8 cellular contexts compared by ENCODE assay signal in genomic region chr22:49827307-49827852, GRCh38. TPM values are rescaled to one million over a fixed set of nuclear protein-coding genes. Genes with fewer than 3 reads are reported as not detected.
DNase-seq lines count a peak whose midpoint lies in the region; ATAC-seq and TF ChIP-seq lines count a peak whose summit lies in the region.

No MANE protein-coding gene starts in this region.

- H3K4me1 ChIP-seq in adipocyte (ENCODE audit: control insufficient read depth, insufficient read depth, low read length) (peaks cover 21% of the 10 kb centered on the region), left lung (peaks cover 18 to 33% of the 10 kb centered on the region in 2 donors), upper lobe of right lung (peaks cover 22% of the 10 kb centered on the region)

- H3K27me3 ChIP-seq in adipocyte (replicated peaks; ENCODE audit: control insufficient read depth, insufficient read depth, low read length) (no peaks in the 10 kb centered on the region), left lung (no peaks in the 10 kb centered on the region), upper lobe of right lung (no peaks in the 10 kb centered on the region)

- H3K27ac ChIP-seq in left lung (peak overlapping the region; percentile 74 to 81), upper lobe of right lung (peak overlapping the region; percentile 88)

- TF ChIP-seq POLR2A in GM18505 (IDR thresholded peaks at IDR 0.05; ENCODE audit: borderline replicate concordance, extremely low read depth, insufficient read depth, insufficient read length): no peak

- intact Hi-C loops in CD14-positive monocyte (cut with micrococcal nuclease): no loop called here
- intact Hi-C loops in left lung (cut with DNase I): no loop called here
- intact Hi-C loops in upper lobe of right lung (cut with DNase I): loop anchor here (10.0 kb wide), 1 partner anchor 53 kb away; no protein-coding TSS in a partner anchor

- no peak for TF ChIP-seq CTCF in CD14-positive monocyte (IDR thresholded peaks at IDR 0.05)
- no peak for TF ChIP-seq CTCF in left lung (IDR thresholded peaks at IDR 0.05)
- no peak for TF ChIP-seq CTCF in upper lobe of right lung (IDR thresholded peaks at IDR 0.05)
- TF ChIP-seq CTCF in type B pancreatic cell (conservative IDR thresholded peaks at IDR 0.05): no peak

- H3K36me3 ChIP-seq in adipocyte (ENCODE audit: control insufficient read depth, insufficient read depth, low read length, severe bottlenecking) (peaks cover 21% of the 10 kb centered on the region), left lung (peaks cover 0 to 23% of the 10 kb centered on the region in 2 donors), upper lobe of right lung (peaks cover 16% of the 10 kb centered on the region)

- H3K36me3 Mint-ChIP-seq in CD14-positive monocyte: peaks cover 23 to 29% of the 10 kb centered on the region in 2 donors
- H3K36me3 Mint-ChIP-seq in type B pancreatic cell: peaks cover 18% of the 10 kb centered on the region

- H3K9me3 Mint-ChIP-seq in CD14-positive monocyte (peaks cover 0 to 4% (median 0%) of the 10 kb centered on the region in 7 donors), type B pancreatic cell (peaks cover 7% of the 10 kb centered on the region)

- DNase-seq in CD14-positive monocyte (ENCODE audit: low spot score): no peak
- DNase-seq in adipocyte (ENCODE audit: low read depth): peak; percentile 70
- no peak for DNase-seq in left lung
- no peak for DNase-seq in upper lobe of right lung
- DNase-seq in type B pancreatic cell (ENCODE audit: extremely low spot score, unreplicated experiment): no peak
- DNase-seq in pons (ENCODE audit: low spot score): no peak

- H3K9ac ChIP-seq in adipocyte (ENCODE audit: low read length): peak overlapping the region; percentile 93

- peak overlapping the region; percentile 30 to 86 for H3K4me3 Mint-ChIP-seq in CD14-positive monocyte
- H3K4me3 Mint-ChIP-seq in type B pancreatic cell: no peak overlapping the region

- H3K4me1 Mint-ChIP-seq in CD14-positive monocyte: peaks cover 35% of the 10 kb centered on the region
- peaks cover 28% of the 10 kb centered on the region for H3K4me1 Mint-ChIP-seq in type B pancreatic cell (ENCODE audit: unreplicated experiment)

- H3K27me3 Mint-ChIP-seq in CD14-positive monocyte (ENCODE audit: low read depth in 3 of 3) (no peaks in the 10 kb centered on the region), type B pancreatic cell (peaks cover 3% of the 10 kb centered on the region)

- ATAC-seq in HG02798 (IDR thresholded peaks at IDR 0.05; ENCODE audit: poor library complexity, unreplicated experiment) (peak; percentile 18), left lung (peak; percentile 3), upper lobe of right lung (peak; percentile 35), GM18505 (IDR thresholded peaks at IDR 0.05; ENCODE audit: unreplicated experiment) (no peak)

- peak overlapping the region; percentile 87 for H3K4me3 ChIP-seq in adipocyte (ENCODE audit: low read length)
- peak overlapping the region; percentile 55 to 86 for H3K4me3 ChIP-seq in left lung
- H3K4me3 ChIP-seq in upper lobe of right lung: peak overlapping the region; percentile 88

- no peak overlapping the region for H3K27ac Mint-ChIP-seq in CD14-positive monocyte
- H3K27ac Mint-ChIP-seq in type B pancreatic cell: no peak overlapping the region

- H3K9me3 ChIP-seq in adipocyte (ENCODE audit: control insufficient read depth, low read length): peaks cover 4% of the 10 kb centered on the region
- H3K9me3 ChIP-seq in left lung: no peaks in the 10 kb centered on the region
- no peaks in the 10 kb centered on the region for H3K9me3 ChIP-seq in upper lobe of right lung

RNA-seq across cellular contexts. Expression of gene BRD1, which starts 0.3 kb away (rescaled TPM):
- under 1 TPM; 0.61 to 0.86 TPM for polyA plus RNA-seq in CD14-positive monocyte
- total RNA-seq in left lung (10 to 100 TPM; 27.4 to 32.4 TPM), upper lobe of right lung (39.0 TPM), type B pancreatic cell (ENCODE audit: low replicate concordance) (51.1 and 53.0 TPM in 2 replicates)

RNA-seq across cellular contexts. Expression of gene ZBED4, which starts 26.3 kb away (rescaled TPM):
- polyA plus RNA-seq in CD14-positive monocyte: 1 to 10 TPM; 3.8 to 5.7 TPM
- 10 to 100 TPM; 12.8 to 13.8 TPM for total RNA-seq in left lung
- 11.8 TPM for total RNA-seq in upper lobe of right lung
- 25.5 and 29.1 TPM in 2 replicates for total RNA-seq in type B pancreatic cell (ENCODE audit: low replicate concordance)
